In genomic region chr15:93249599-93249998, GRCh38 we compare ENCODE assay signal across 21 cellular contexts.
"Had no signal": no experiment of that assay in that cellular context is flagged by ENCODE, and none has a peak within 500 bp of the region (broad histone marks: within the 10 kb centered on the region; RNA-seq: fewer than 3 reads in every experiment).

No MANE protein-coding gene starts in this region.

- H3K36me3 Mint-ChIP-seq: immature natural killer cell, naive B cell had no signal

- H3K4me1 Mint-ChIP-seq: immature natural killer cell, naive B cell had no signal

- H3K27me3 Mint-ChIP-seq: naive B cell had no signal

- DNase-seq: effector memory CD8-positive, alpha-beta T cell; esophagus squamous epithelium; foreskin fibroblast; immature natural killer cell; kidney; left cardiac atrium; mesendoderm; naive B cell; ovary; stimulated activated CD4-positive, alpha-beta T cell treated with anti-CD3 and anti-CD28 coated beads, Interleukin-2, amount 100 ng/mL, for 48 hours; stimulated activated naive CD4-positive, alpha-beta T cell treated with Interleukin-2 at 50 U/mL for 16 hours; tibial artery had no signal

- H3K4me3 Mint-ChIP-seq: dendritic cell treated with granulocyte-macrophage colony-stimulating factor and Interleukin-4, amounts not matched to agents 40 ng/mL and 50 ng/mL, for 4 days; effector memory CD8-positive, alpha-beta T cell; naive B cell; nephron had no signal

- H3K36me3 ChIP-seq: esophagus squamous epithelium, gastroesophageal sphincter, ovary, suprapubic skin, tibial artery, upper lobe of left lung, vagina had no signal

- H3K4me2 ChIP-seq: smooth muscle cell had no signal

- ATAC-seq: effector memory CD8-positive, alpha-beta T cell; gastroesophageal sphincter; right cardiac atrium had no signal

- H3K4me1 ChIP-seq: esophagus squamous epithelium, gastroesophageal sphincter, suprapubic skin, vagina had no signal

- H3K27ac Mint-ChIP-seq: effector memory CD8-positive, alpha-beta T cell; immature natural killer cell; naive B cell had no signal

- H3K27ac ChIP-seq: epithelial cell of prostate, esophagus squamous epithelium, gastroesophageal sphincter, ovary, suprapubic skin, tibial artery, upper lobe of left lung, vagina had no signal

- H3K4me3 ChIP-seq: esophagus squamous epithelium, gastroesophageal sphincter, ovary, smooth muscle cell, suprapubic skin, tibial artery, upper lobe of left lung, vagina had no signal

- H3K9me3 Mint-ChIP-seq: dendritic cell treated with granulocyte-macrophage colony-stimulating factor and Interleukin-4, amounts not matched to agents 40 ng/mL and 50 ng/mL, for 4 days; effector memory CD8-positive, alpha-beta T cell; naive B cell; nephron had no signal

- H3K27me3 ChIP-seq: esophagus squamous epithelium, gastroesophageal sphincter, ovary, suprapubic skin, tibial artery, upper lobe of left lung, vagina had no signal

- H3K9me3 ChIP-seq: esophagus squamous epithelium, gastroesophageal sphincter, ovary, suprapubic skin, tibial artery, upper lobe of left lung, vagina had no signal
